ENCODE assay signal across 8 cellular contexts in the genomic region with DNA sequence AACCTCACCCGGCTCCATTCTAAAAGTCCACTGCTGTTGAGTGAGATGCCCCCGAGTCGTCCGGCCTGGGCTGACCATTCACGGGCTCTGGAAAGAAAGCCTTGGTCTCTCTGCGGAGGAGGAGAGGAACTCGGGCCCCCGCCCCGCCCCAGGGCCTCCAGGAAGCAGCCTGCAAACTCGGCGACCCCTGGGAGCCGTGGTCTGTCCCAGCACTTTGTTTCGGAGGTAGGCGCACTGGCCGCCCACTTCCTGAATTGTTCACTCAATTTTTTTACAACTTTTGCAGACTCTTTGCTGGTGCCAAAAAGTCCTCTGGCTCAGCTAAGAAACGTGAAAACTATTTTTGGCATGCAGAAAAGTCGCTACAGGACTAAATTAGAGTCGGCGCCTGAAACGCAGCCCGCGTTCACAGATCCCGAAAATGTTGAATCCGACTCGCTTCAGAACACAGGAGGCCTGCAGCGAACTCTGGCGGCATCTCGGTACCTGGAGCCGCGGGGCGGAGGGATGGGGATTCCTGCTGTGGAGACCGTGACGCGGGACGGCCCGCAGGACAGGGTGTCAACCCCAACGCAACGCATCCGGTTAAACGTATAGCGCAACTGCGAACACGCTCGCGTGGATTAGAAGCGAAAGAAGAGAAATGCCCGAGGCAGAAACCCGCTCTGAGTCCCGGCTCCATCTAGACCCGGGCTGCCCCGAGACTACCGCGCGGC. TPM values are rescaled to one million over a fixed set of nuclear protein-coding genes. Genes with fewer than 3 reads are reported as not detected.
DNase-seq lines count a peak whose midpoint lies in the region; ATAC-seq and TF ChIP-seq lines count a peak whose summit lies in the region.

No MANE protein-coding gene starts in this region.

- in situ Hi-C loops in GM23248 (cut with MboI) = no loop called here

- 5 to 6% methylated on average over 53 to 54 of the region's 54 CpGs for WGBS in GM23248 (ENCODE audit: low coverage in 1 of 2, low lambda C conversion rate in 2 of 2, missing lambda C conversion rate in 2 of 2), 2 experiments

- H3F3A ChIP-seq in GM23248 (ENCODE audit: insufficient read depth) = peaks cover 10% of the 10 kb centered on the region

- ATAC-seq in memory B cell (ENCODE audit: low read depth) = no peak

- H3K27ac Mint-ChIP-seq in T-helper 2 cell treated with Interferon-gamma antibody and Interleukin-4, amounts not matched to agents 5 μg/mL and 100 μg/mL, for 36 hours = no peak overlapping the region
- no peak overlapping the region for H3K27ac Mint-ChIP-seq in memory B cell

- peak overlapping the region; percentile 62 for H2AFZ ChIP-seq in GM23248

- peak overlapping the region; percentile 82 for H3K4me2 ChIP-seq in GM23248 (ENCODE audit: unreplicated experiment)

- H3K27me3 ChIP-seq in GM23248 (replicated peaks; ENCODE audit: insufficient read depth) (no peaks in the 10 kb centered on the region), stomach smooth muscle (ENCODE audit: control insufficient read depth in 1 of 2, insufficient read depth in 2 of 2, low read length in 2 of 2) (peaks cover 0 to 2% of the 10 kb centered on the region in 2 donors)

- peaks cover 49% of the 10 kb centered on the region for H3K79me2 ChIP-seq in GM23248 (ENCODE audit: insufficient read depth)

- H4K20me1 ChIP-seq in GM23248 (ENCODE audit: insufficient read depth) = no peaks in the 10 kb centered on the region

- no peaks in the 10 kb centered on the region for H3K9me2 ChIP-seq in GM23248 (ENCODE audit: insufficient read depth)

- H3K36me3 Mint-ChIP-seq in T-helper 2 cell treated with Interferon-gamma antibody and Interleukin-4, amounts not matched to agents 5 μg/mL and 100 μg/mL, for 36 hours (ENCODE audit: low read depth) = no peaks in the 10 kb centered on the region
- no peaks in the 10 kb centered on the region for H3K36me3 Mint-ChIP-seq in memory B cell

- H3K4me3 ChIP-seq in GM23248 (peak overlapping the region; percentile 95), epithelial cell of esophagus (ENCODE audit: low read length) (peak overlapping the region; percentile 59), stomach smooth muscle (ENCODE audit: low read length in 2 of 2) (peak overlapping the region; percentile 54 to 79)

- H3K4me3 Mint-ChIP-seq in T-helper 2 cell treated with Interferon-gamma antibody and Interleukin-4, amounts not matched to agents 5 μg/mL and 100 μg/mL, for 36 hours = peak overlapping the region; percentile 75
- H3K4me3 Mint-ChIP-seq in memory B cell = peak overlapping the region; percentile 71

- no peaks in the 10 kb centered on the region for H3K9me3 Mint-ChIP-seq in T-helper 2 cell treated with Interferon-gamma antibody and Interleukin-4, amounts not matched to agents 5 μg/mL and 100 μg/mL, for 36 hours
- H3K9me3 Mint-ChIP-seq in memory B cell = peaks cover 2% of the 10 kb centered on the region

- H3K9ac ChIP-seq in GM23248 (peak overlapping the region; percentile 97), stomach smooth muscle (ENCODE audit: low read length in 2 of 2) (peak overlapping the region; percentile 79 to 86)

- H3K4me1 Mint-ChIP-seq in T-helper 2 cell treated with Interferon-gamma antibody and Interleukin-4, amounts not matched to agents 5 μg/mL and 100 μg/mL, for 36 hours (ENCODE audit: low read depth) = no peaks in the 10 kb centered on the region
- no peaks in the 10 kb centered on the region for H3K4me1 Mint-ChIP-seq in memory B cell

- H3K27me3 Mint-ChIP-seq in T-helper 2 cell treated with Interferon-gamma antibody and Interleukin-4, amounts not matched to agents 5 μg/mL and 100 μg/mL, for 36 hours (ENCODE audit: low read depth) = peaks cover 39% of the 10 kb centered on the region
- peaks cover 26% of the 10 kb centered on the region for H3K27me3 Mint-ChIP-seq in memory B cell

- H3K9me3 ChIP-seq in GM23248 (ENCODE audit: low read depth) (no peaks in the 10 kb centered on the region), stomach smooth muscle (ENCODE audit: control insufficient read depth in 2 of 2, low read length in 2 of 2) (no peaks in the 10 kb centered on the region)

- DNase-seq in GM23248 (peak; percentile 96), epithelial cell of esophagus (ENCODE audit: low read depth) (peak; percentile 94), memory B cell (ENCODE audit: low spot score in 2 of 2) (no peak), GM19238 (ENCODE audit: insufficient read length, low spot score) (no peak), NCI-H128 (lab: John Stamatoyannopoulos, UW; ENCODE audit: unreplicated experiment) (no peak), NOMO-1 treated with dmso at 0.1 percent for 144 hours (lab: John Stamatoyannopoulos, UW; ENCODE audit: unreplicated experiment) (no peak)
- no peak for DNase-seq in T-helper 2 cell treated with Interferon-gamma antibody and Interleukin-4, amounts not matched to agents 5 μg/mL and 100 μg/mL, for 36 hours (ENCODE audit: low spot score)

- H3K27ac ChIP-seq in GM23248 = peak overlapping the region; percentile 98
- peak overlapping the region; percentile 84 for H3K27ac ChIP-seq in stomach smooth muscle (ENCODE audit: low read length)

- H3K36me3 ChIP-seq in GM23248 (ENCODE audit: low read depth) (no peaks in the 10 kb centered on the region), stomach smooth muscle (ENCODE audit: control insufficient read depth in 2 of 2, insufficient read depth in 2 of 2, low read length in 2 of 2) (no peaks in the 10 kb centered on the region)

- peak; percentile 67 for TF ChIP-seq CTCF in epithelial cell of esophagus (IDR thresholded peaks at IDR 0.05; ENCODE audit: insufficient read depth, low read depth, low read length, missing control alignments)

- H3K4me1 ChIP-seq in GM23248 (ENCODE audit: insufficient read depth) = peaks cover under 1% of the 10 kb centered on the region; the same call in 1 of the 2 replicates
- peaks cover 53% of the 10 kb centered on the region for H3K4me1 ChIP-seq in stomach smooth muscle (ENCODE audit: control insufficient read depth, insufficient read depth, low read length)

RNA-seq across cellular contexts. Expression of a gene that starts 1.5 kb away (rescaled TPM):
- total RNA-seq in GM23248 (2014; rRNA removed; shearing (Covaris generic)) = 263 and 291 TPM in 2 replicates
- polyA plus RNA-seq in GM23248 (2016; fragmentation: Nextera tagmentation; extraction: Ambion mirVana) = 222 and 235 TPM in 2 replicates

Comparison
In these comparisons a context has a peak if more than half of its experiments do, and no peak if none do; other contexts are left out.
1. DNase-seq: peak in GM23248 (single experiment) and epithelial cell of esophagus (single experiment); none in T-helper 2 cell treated with Interferon-gamma antibody and Interleukin-4, amounts not matched to agents 5 μg/mL and 100 μg/mL, for 36 hours (single experiment), memory B cell (0 of 2), GM19238 (single experiment), NCI-H128 (single experiment) and NOMO-1 treated with dmso at 0.1 percent for 144 hours (single experiment).
2. Peak in every context shown above with its lines, with median percentiles within 50 percentile points of each other: H3K4me3 ChIP-seq.